ENCODE assay signal across 28 cellular contexts in genomic region chr15:79023546-79023890, GRCh38.
"Had no signal": no experiment of that assay in that cellular context is flagged by ENCODE, and none has a peak within 500 bp of the region (broad histone marks: within the 10 kb centered on the region; RNA-seq: fewer than 3 reads in every experiment).

No MANE protein-coding gene starts in this region.

- DNase-seq: activated CD4-positive, alpha-beta T cell treated with anti-CD3 and anti-CD28 coated beads for 36 hours; activated CD4-positive, alpha-beta T cell treated with anti-CD3 and anti-CD28 coated beads, Interleukin-2, amount 10 ng/mL, durations not matched to agents 7 days and 5 days; activated CD4-positive, alpha-beta T cell treated with anti-CD3 and anti-CD28 coated beads, Interleukin-2, amount 50 U/mL, for 48 hours; activated CD8-positive, alpha-beta T cell treated with anti-CD3 and anti-CD28 coated beads, Interleukin-2, amount 10 ng/mL, durations not matched to agents 7 days and 5 days; activated gamma-delta T cell; activated naive CD4-positive, alpha-beta T cell treated with Interleukin-2 at 50 U/mL for 16 hours; activated naive CD8-positive, alpha-beta T cell treated with anti-CD3 and anti-CD28 coated beads, Interleukin-2, amount 10 ng/mL, durations not matched to agents 7 days and 5 days; activated T-cell treated with anti-CD3 and anti-CD28 coated beads, Interleukin-2, amount 50 U/mL, for 24 hours; amygdala; Kasumi-1; KG1; MG63; NCI-H1048; NCI-H1105 treated with DMSO at 0.1 percent for 48 hours; NCI-H1436; NCI-H1694; NCI-H2029; NCI-H345; NCI-H524 treated with DMSO at 0.1 percent for 48 hours; PC-3; Right ventricle myocardium superior had no signal

- H3K9me3 ChIP-seq: ascending aorta, MG63 had no signal

- H3K27ac ChIP-seq: ascending aorta, cardiac muscle cell, RWPE1 had no signal

- H3K4me3 ChIP-seq: ascending aorta, cardiac muscle cell, MG63 had no signal

- H3K36me3 ChIP-seq: ascending aorta, cardiac muscle cell, MG63 had no signal

- FAIRE-seq: RCC 7860, TTC549 had no signal

- ATAC-seq: activated CD4-positive, alpha-beta T cell treated with anti-CD3 and anti-CD28 coated beads for 36 hours; activated CD4-positive, CD25-positive, alpha-beta regulatory T cell treated with anti-CD3 and anti-CD28 coated beads, Interleukin-2, amount 50 U/mL, for 24 hours; activated CD8-positive, alpha-beta T cell treated with anti-CD3 and anti-CD28 coated beads, Interleukin-2, amount 10 ng/mL, durations not matched to agents 7 days and 5 days; PC-3; WTC11 had no signal

- H3K4me1 ChIP-seq: ascending aorta had no signal

- H3K27me3 ChIP-seq: ascending aorta, cardiac muscle cell, MG63 had no signal
